11 cellular contexts compared by ENCODE assay signal in genomic region chr11:11884774-11885481, GRCh38. TPM values are rescaled to one million over a fixed set of nuclear protein-coding genes. Genes with fewer than 3 reads are reported as not detected.
A peak's percentile ranks its signal among the peaks of the same experiment; 100 is the strongest.
DNase-seq lines count a peak whose midpoint lies in the region; ATAC-seq and TF ChIP-seq lines count a peak whose summit lies in the region.
"Had no signal": no experiment of that assay in that cellular context is flagged by ENCODE, and none has a peak within 500 bp of the region (broad histone marks: within the 10 kb centered on the region; RNA-seq: fewer than 3 reads in every experiment).

No MANE protein-coding gene starts in this region.

- H3K27ac ChIP-seq in tibial artery (no peak overlapping the region), uterus (no peak overlapping the region)
- H3K27ac ChIP-seq: VCaP had no signal

- DNase-seq in stimulated activated naive CD8-positive, alpha-beta T cell treated with anti-CD3 and anti-CD28 coated beads, Interleukin-15, Interleukin-2, amounts not matched to agents 100 U/mL and 50 U/mL, for 24 hours, result no peak
- DNase-seq in tibial artery (no peak), HEK293T (ENCODE audit: extremely low spot score) (no peak), uterus (no peak)
- DNase-seq in activated CD4-positive, CD25-positive, alpha-beta regulatory T cell treated with anti-CD3 and anti-CD28 coated beads, Interleukin-2, amount 50 U/mL, for 72 hours, result no peak
- DNase-seq: stimulated activated CD8-positive, alpha-beta memory T cell treated with anti-CD3 and anti-CD28 coated beads, Interleukin-4, amount 100 ng/mL, for 48 hours had no signal

- peak overlapping the region; percentile 3 for H3K27ac Mint-ChIP-seq in stimulated activated naive CD8-positive, alpha-beta T cell treated with anti-CD3 and anti-CD28 coated beads, Interleukin-15, Interleukin-2, amounts not matched to agents 100 ng/mL and 50 ng/mL, for 24 hours

- H3K4me3 ChIP-seq in tibial artery, result no peak overlapping the region
- H3K4me3 ChIP-seq in uterus, result no peak overlapping the region
- H3K4me3 ChIP-seq: lung had no signal

- CTCF ChIA-PET in HEK293T (lab: Yijun Ruan, JAX), result no interaction called here

- no peaks in the 10 kb centered on the region for H3K27me3 Mint-ChIP-seq in stimulated activated naive CD8-positive, alpha-beta T cell treated with anti-CD3 and anti-CD28 coated beads, Interleukin-15, Interleukin-2, amounts not matched to agents 100 ng/mL and 50 ng/mL, for 24 hours

- H3K4me1 ChIP-seq in tibial artery (peaks cover 0 to 18% (median 0%) of the 10 kb centered on the region in 4 donors), uterus (no peaks in the 10 kb centered on the region)

- no peak for TF ChIP-seq POLR2A in uterus (IDR thresholded peaks at IDR 0.05)

- POLR2A ChIA-PET in HEK293T (lab: Yijun Ruan, JAX), result no interaction called here

- peaks cover 71% of the 10 kb centered on the region for H3K36me3 Mint-ChIP-seq in stimulated activated naive CD8-positive, alpha-beta T cell treated with anti-CD3 and anti-CD28 coated beads, Interleukin-15, Interleukin-2, amounts not matched to agents 100 ng/mL and 50 ng/mL, for 24 hours (ENCODE audit: low read depth)

- H3K4me1 Mint-ChIP-seq in stimulated activated naive CD8-positive, alpha-beta T cell treated with anti-CD3 and anti-CD28 coated beads, Interleukin-15, Interleukin-2, amounts not matched to agents 100 ng/mL and 50 ng/mL, for 24 hours (ENCODE audit: low read depth), result peaks cover 40% of the 10 kb centered on the region

- H3K9me3 ChIP-seq in tibial artery (no peaks in the 10 kb centered on the region), uterus (no peaks in the 10 kb centered on the region)

- peak overlapping the region; percentile 9 for H3K4me3 Mint-ChIP-seq in stimulated activated naive CD8-positive, alpha-beta T cell treated with anti-CD3 and anti-CD28 coated beads, Interleukin-15, Interleukin-2, amounts not matched to agents 100 ng/mL and 50 ng/mL, for 24 hours

- H3K9me3 Mint-ChIP-seq in stimulated activated naive CD8-positive, alpha-beta T cell treated with anti-CD3 and anti-CD28 coated beads, Interleukin-15, Interleukin-2, amounts not matched to agents 100 ng/mL and 50 ng/mL, for 24 hours, result no peaks in the 10 kb centered on the region

- peaks cover 25 to 29% (median 29%) of the 10 kb centered on the region in 3 donors for H3K36me3 ChIP-seq in tibial artery
- H3K36me3 ChIP-seq in uterus, result no peaks in the 10 kb centered on the region

- no peak for ATAC-seq in stimulated activated naive CD8-positive, alpha-beta T cell treated with anti-CD3 and anti-CD28 coated beads, Interleukin-15, Interleukin-2, amounts not matched to agents 100 U/mL and 50 U/mL, for 24 hours
- ATAC-seq in HG02642 (IDR thresholded peaks at IDR 0.05; ENCODE audit: poor library complexity, unreplicated experiment) (peak; percentile 80), HG03558 (IDR thresholded peaks at IDR 0.05; ENCODE audit: extremely low read depth, unreplicated experiment) (peak; percentile 69)

- H3K27me3 ChIP-seq in tibial artery (no peaks in the 10 kb centered on the region), uterus (no peaks in the 10 kb centered on the region)

- intact Hi-C loops in tibial artery (cut with DNase I; ENCODE audit: low total_unique reads), result loop anchor here (5.0 kb wide), 1 partner anchor 58 kb away; no protein-coding TSS in a partner anchor
- intact Hi-C loops in uterus (cut with DNase I; ENCODE audit: low total_unique reads), result no loop called here

- TF ChIP-seq CTCF in tibial artery (IDR thresholded peaks at IDR 0.05) (no peak), uterus (IDR thresholded peaks at IDR 0.05) (no peak)

TF ChIP-seq in HEK293T, 16 proteins besides CTCF, POLR2A, EP300 and RAD21:
- TF ChIP-seq TARDBP (IDR thresholded peaks at IDR 0.05), result no peak
- TF ChIP-seq ZNF384 (IDR thresholded peaks at IDR 0.05), result no peak
- TF ChIP-seq BHLHE40 (IDR thresholded peaks at IDR 0.05; ENCODE audit: borderline replicate concordance), result no peak
- no peak for TF ChIP-seq ELF4 (IDR thresholded peaks at IDR 0.05)
- TF ChIP-seq FOXM1 (IDR thresholded peaks at IDR 0.05; ENCODE audit: borderline replicate concordance), result no peak
- no peak for TF ChIP-seq L3MBTL2 (conservative IDR thresholded peaks at IDR 0.05)
- no peak for TF ChIP-seq FOXK2 (IDR thresholded peaks at IDR 0.05)
- TF ChIP-seq LEF1 (IDR thresholded peaks at IDR 0.05; ENCODE audit: borderline replicate concordance), result no peak
- TF ChIP-seq CTBP1 (IDR thresholded peaks at IDR 0.05; ENCODE audit: borderline replicate concordance), result no peak
- no peak for TF ChIP-seq SP1 (IDR thresholded peaks at IDR 0.05)

RNA-seq across cellular contexts. Expression of gene USP47, which starts 43.2 kb away (rescaled TPM):
- total RNA-seq in uterus, result 100 to 1,000 TPM in 3 of 4 donors, 10 to 100 TPM in 1; 83.4 to 247 (median 146) TPM
